ENCODE assay signal across 12 cellular contexts in genomic region chr12:572532-572899, GRCh38.
DNase-seq lines count a peak whose midpoint lies in the region; ATAC-seq and TF ChIP-seq lines count a peak whose summit lies in the region.
"Had no signal": no experiment of that assay in that cellular context is flagged by ENCODE, and none has a peak within 500 bp of the region (broad histone marks: within the 10 kb centered on the region; RNA-seq: fewer than 3 reads in every experiment).

No MANE protein-coding gene starts in this region.

- H3K27ac Mint-ChIP-seq in CD4-positive, CD25-positive, alpha-beta regulatory T cell, result peak overlapping the region in 2 of 3 donors; percentile 72 to 82
- H3K27ac Mint-ChIP-seq in osteocyte (ENCODE audit: unreplicated experiment), result peak overlapping the region; percentile 89
- no peak overlapping the region for H3K27ac Mint-ChIP-seq in stimulated activated memory B cell treated with anti-CD40 and anti-IgM and Interleukin-4, amounts not matched to agents 10 μg/mL and 1 μg/mL and 100 μg/mL, for 72 hours

- no peak overlapping the region for H3K23ac ChIP-seq in IMR-90 (ENCODE audit: low read depth, low read length)

- dilution Hi-C loops in IMR-90 (cut with HindIII; ENCODE audit: low sequenced_read_pairs, unreplicated experiment), result no loop called here

- DNase-seq in CD4-positive, CD25-positive, alpha-beta regulatory T cell, result peak in 1 of 3 donors; percentile 82
- DNase-seq in IMR-90 (peak; percentile 31), breast epithelium (ENCODE audit: low spot score in 2 of 2) (peak in 1 of 2 donors; percentile 25), osteocyte (ENCODE audit: extremely low spot score, unreplicated experiment) (no peak), NCI-H1105 treated with DMSO at 0.1 percent for 48 hours (lab: John Stamatoyannopoulos, UW) (no peak), globus pallidus (ENCODE audit: low spot score) (no peak)
- DNase-seq: NCI-H1694 treated with DMSO at 0.1 percent for 48 hours, SIG-M5 had no signal

- POLR2A ChIA-PET in IMR-90 (lab: Charles Lee; ENCODE audit: unreplicated experiment), result interaction anchor here (0.5 to 0.6 kb wide), 2 partner anchors 30 to 183 kb away, joined by 3 to 9 read pairs; partner anchors contain the start of gene KDM5A

- in situ Hi-C loops in IMR-90 (cut with MboI; ENCODE audit: low sequenced_read_pairs), result loop anchor here (5.0 to 10.0 kb wide), 3 partner anchors 240 to 1012 kb away; no protein-coding TSS in a partner anchor

- H3K36me3 Mint-ChIP-seq in CD4-positive, CD25-positive, alpha-beta regulatory T cell, result no peaks in the 10 kb centered on the region
- peaks cover 2% of the 10 kb centered on the region for H3K36me3 Mint-ChIP-seq in osteocyte (ENCODE audit: unreplicated experiment)
- no peaks in the 10 kb centered on the region for H3K36me3 Mint-ChIP-seq in stimulated activated memory B cell treated with anti-CD40 and anti-IgM and Interleukin-4, amounts not matched to agents 10 μg/mL and 1 μg/mL and 100 μg/mL, for 72 hours

- H2AK5ac ChIP-seq in IMR-90 (ENCODE audit: low read depth, low read length), result peak overlapping the region; percentile 66

- peak overlapping the region; percentile 15 for H2BK5ac ChIP-seq in IMR-90 (ENCODE audit: low read depth, low read length, poor library complexity, severe bottlenecking)

- peaks cover 31% of the 10 kb centered on the region for H3K4me1 ChIP-seq in CD4-positive, CD25-positive, alpha-beta regulatory T cell (ENCODE audit: control insufficient read depth, insufficient read depth, low read length, poor library complexity, severe bottlenecking)
- H3K4me1 ChIP-seq in IMR-90 (ENCODE audit: control insufficient read depth, insufficient read depth, low read length) (peaks cover 17% of the 10 kb centered on the region), breast epithelium (peaks cover 5 to 6% of the 10 kb centered on the region in 2 donors)
- H3K4me1 ChIP-seq: pancreas had no signal

- no peak for TF ChIP-seq POLR2A in IMR-90 (IDR thresholded peaks at IDR 0.05; ENCODE audit: low read depth, low read length)
- no peak for TF ChIP-seq POLR2A in breast epithelium (IDR thresholded peaks at IDR 0.05)

- no peak overlapping the region for H3K14ac ChIP-seq in IMR-90 (replicated peaks; ENCODE audit: low read depth, low read length)

- no peak overlapping the region for H3K27ac ChIP-seq in CD4-positive, CD25-positive, alpha-beta regulatory T cell (ENCODE audit: insufficient read depth, low read length, poor library complexity, severe bottlenecking)
- H3K27ac ChIP-seq in IMR-90 (ENCODE audit: insufficient read depth, low read length) (no peak overlapping the region), breast epithelium (peak overlapping the region; percentile 91 to 97)
- H3K27ac ChIP-seq: pancreas had no signal

- H2AK9ac ChIP-seq in IMR-90 (replicated peaks; ENCODE audit: low read depth, low read length, poor library complexity), result peak overlapping the region; percentile 51

- CTCF ChIA-PET in IMR-90 (lab: Yijun Ruan, JAX), result interaction anchor here (1.6 to 2.7 kb wide), 2 partner anchors 179 to 520 kb away, joined by 6 to 19 read pairs; partner anchors contain the start of gene WNK1

- H3K4me2 ChIP-seq in IMR-90 (ENCODE audit: low read depth, low read length), result no peak overlapping the region

- 0 out of 2 replicates have a peak overlapping the region, but pooled peaks have one; percentile 47 for H4K91ac ChIP-seq in IMR-90 (ENCODE audit: insufficient read depth, low read depth, low read length)

- ATAC-seq in CD4-positive, CD25-positive, alpha-beta regulatory T cell (ENCODE audit: low read depth in 2 of 2), result peak; percentile 26 to 59
- no peak for ATAC-seq in IMR-90 (ENCODE audit: low read depth)
- no peak for ATAC-seq in stimulated activated memory B cell treated with anti-CD40 and anti-IgM and Interleukin-4, amounts not matched to agents 10 μg/mL and 1 μg/mL and 100 μg/mL, for 72 hours
- no peak for ATAC-seq in GM19023 (IDR thresholded peaks at IDR 0.05; ENCODE audit: unreplicated experiment)
- ATAC-seq: pancreas had no signal

- no peak overlapping the region for H3K4me3 ChIP-seq in CD4-positive, CD25-positive, alpha-beta regulatory T cell (ENCODE audit: low read depth, low read length)
- H3K4me3 ChIP-seq in IMR-90 (ENCODE audit: insufficient read depth, low read depth, low read length) (no peak overlapping the region), breast epithelium (no peak overlapping the region)
- H3K4me3 ChIP-seq: dorsolateral prefrontal cortex, pancreas had no signal

- H3K27me3 ChIP-seq in CD4-positive, CD25-positive, alpha-beta regulatory T cell (ENCODE audit: control insufficient read depth, insufficient read depth, low read length), result no peaks in the 10 kb centered on the region
- H3K27me3 ChIP-seq in IMR-90 (ENCODE audit: control insufficient read depth, insufficient read depth, low read length) (no peaks in the 10 kb centered on the region), breast epithelium (no peaks in the 10 kb centered on the region)
- H3K27me3 ChIP-seq: dorsolateral prefrontal cortex, pancreas had no signal

- peak overlapping the region; percentile 77; the same call in 1 of the 2 replicates for H3K4ac ChIP-seq in IMR-90 (ENCODE audit: low read depth, low read length)

- H3K4me1 Mint-ChIP-seq in CD4-positive, CD25-positive, alpha-beta regulatory T cell, result peaks cover 13 to 67% (median 35%) of the 10 kb centered on the region in 4 donors
- H3K4me1 Mint-ChIP-seq in osteocyte (ENCODE audit: unreplicated experiment), result peaks cover 49% of the 10 kb centered on the region
- peaks cover 18% of the 10 kb centered on the region for H3K4me1 Mint-ChIP-seq in stimulated activated memory B cell treated with anti-CD40 and anti-IgM and Interleukin-4, amounts not matched to agents 10 μg/mL and 1 μg/mL and 100 μg/mL, for 72 hours

- no peaks in the 10 kb centered on the region for H3K9me3 ChIP-seq in CD4-positive, CD25-positive, alpha-beta regulatory T cell (ENCODE audit: control insufficient read depth in 2 of 2, low read length in 2 of 2)
- H3K9me3 ChIP-seq in IMR-90 (ENCODE audit: control insufficient read depth, insufficient read depth, low read length), result 0 out of 2 replicates have a peak, but pooled peaks cover 2% of the 10 kb centered on the region
- H3K9me3 ChIP-seq in breast epithelium, result no peaks in the 10 kb centered on the region
- H3K9me3 ChIP-seq: pancreas had no signal

- peak overlapping the region in 1 of 4 donors; percentile 69 for H3K4me3 Mint-ChIP-seq in CD4-positive, CD25-positive, alpha-beta regulatory T cell
- no peak overlapping the region for H3K4me3 Mint-ChIP-seq in osteocyte (ENCODE audit: unreplicated experiment)
- no peak overlapping the region for H3K4me3 Mint-ChIP-seq in stimulated activated memory B cell treated with anti-CD40 and anti-IgM and Interleukin-4, amounts not matched to agents 10 μg/mL and 1 μg/mL and 100 μg/mL, for 72 hours

- peak overlapping the region in 1 of 2 experiments; percentile 22; a peak in 1 of 4 replicates for H4K8ac ChIP-seq in IMR-90 (ENCODE audit: low read depth in 2 of 2, low read length in 2 of 2)

- H3K9ac ChIP-seq in IMR-90 (ENCODE audit: low read depth, low read length), result no peak overlapping the region

- H2BK120ac ChIP-seq in IMR-90 (ENCODE audit: low read depth, low read length), result 0 out of 2 replicates have a peak overlapping the region, but pooled peaks have one; percentile 66

- H3K9me1 ChIP-seq in IMR-90 (ENCODE audit: insufficient read depth, low read length), result peaks cover 19% of the 10 kb centered on the region

- H3K56ac ChIP-seq in IMR-90 (ENCODE audit: extremely low read depth, insufficient read depth, low read length), result no peak overlapping the region

- peaks cover 4% of the 10 kb centered on the region for H3K27me3 Mint-ChIP-seq in CD4-positive, CD25-positive, alpha-beta regulatory T cell
- no peaks in the 10 kb centered on the region for H3K27me3 Mint-ChIP-seq in osteocyte (ENCODE audit: unreplicated experiment)
- H3K27me3 Mint-ChIP-seq in stimulated activated memory B cell treated with anti-CD40 and anti-IgM and Interleukin-4, amounts not matched to agents 10 μg/mL and 1 μg/mL and 100 μg/mL, for 72 hours, result no peaks in the 10 kb centered on the region

- no peak overlapping the region for H2AFZ ChIP-seq in IMR-90 (replicated peaks; ENCODE audit: low read length, poor library complexity)

- no peaks in the 10 kb centered on the region for H4K20me1 ChIP-seq in IMR-90 (ENCODE audit: insufficient read depth, low read length)

- no peaks in the 10 kb centered on the region for H3K36me3 ChIP-seq in CD4-positive, CD25-positive, alpha-beta regulatory T cell (ENCODE audit: control insufficient read depth, insufficient read depth, low read length)
- H3K36me3 ChIP-seq in IMR-90 (ENCODE audit: control insufficient read depth, insufficient read depth, low read length) (no peaks in the 10 kb centered on the region), breast epithelium (no peaks in the 10 kb centered on the region)
- H3K36me3 ChIP-seq: pancreas had no signal

- TF ChIP-seq CTCF in IMR-90 (conservative IDR thresholded peaks at IDR 0.05; ENCODE audit: low read depth, low read length) (no peak), breast epithelium (IDR thresholded peaks at IDR 0.05) (no peak), osteocyte (IDR thresholded peaks at IDR 0.05) (no peak)

- H3K9me3 Mint-ChIP-seq in CD4-positive, CD25-positive, alpha-beta regulatory T cell, result peaks cover 0 to 2% (median 0%) of the 10 kb centered on the region in 7 donors
- no peaks in the 10 kb centered on the region for H3K9me3 Mint-ChIP-seq in osteocyte (ENCODE audit: unreplicated experiment)
- H3K9me3 Mint-ChIP-seq in stimulated activated memory B cell treated with anti-CD40 and anti-IgM and Interleukin-4, amounts not matched to agents 10 μg/mL and 1 μg/mL and 100 μg/mL, for 72 hours, result no peaks in the 10 kb centered on the region

- H3K79me1 ChIP-seq in IMR-90 (ENCODE audit: low read depth in 1 of 2, low read length in 2 of 2), result peaks cover 0 to 17% of the 10 kb centered on the region in 2 experiments; a peak in 2 of 4 replicates

- H4K5ac ChIP-seq in IMR-90 (ENCODE audit: low read depth, low read length), result no peak overlapping the region

- H2BK15ac ChIP-seq in IMR-90 (ENCODE audit: low read depth, low read length), result 0 out of 3 replicates have a peak overlapping the region, but pooled peaks have one; percentile 1

- TF ChIP-seq RAD21 in IMR-90 (IDR thresholded peaks at IDR 0.05; ENCODE audit: low read length), result no peak

- intact Hi-C loops in IMR-90 (cut with micrococcal nuclease) (loop anchor here (5.0 to 10.0 kb wide), 3 partner anchors 282 to 520 kb away; no protein-coding TSS in a partner anchor), breast epithelium (cut with DNase I; ENCODE audit: low total_unique reads) (loop anchor here (5.0 to 10.0 kb wide), 2 partner anchors 182 to 240 kb away; partner anchors contain the start of gene WNK1)

- no peak overlapping the region for H3K18ac ChIP-seq in IMR-90 (ENCODE audit: low read depth, low read length)

- peak overlapping the region; percentile 66 for H2BK20ac ChIP-seq in IMR-90 (ENCODE audit: low read depth, low read length)

- BruUV-seq in IMR-90 (replicated peaks; lab: Mats Ljungman, UMichigan), result no TSS peak

- WGBS in IMR-90 (ENCODE audit: extremely low coverage in 2 of 2, insufficient read length in 1 of 2), 2 experiments, result no CpG with 5 or more reads among the region's 3 CpGs

TF ChIP-seq in IMR-90, 13 proteins besides CTCF, POLR2A, EP300 and RAD21 (continues in another document):
- TF ChIP-seq BHLHE40 (IDR thresholded peaks at IDR 0.05; ENCODE audit: low read depth, low read length) (no peak), FOS (IDR thresholded peaks at IDR 0.05; ENCODE audit: low read depth, low read length) (no peak)

Comparison
In these comparisons a context has a peak if more than half of its experiments do, and no peak if none do; other contexts are left out.
1. ATAC-seq: peak in CD4-positive, CD25-positive, alpha-beta regulatory T cell (2 of 2); none in IMR-90 (single experiment), stimulated activated memory B cell treated with anti-CD40 and anti-IgM and Interleukin-4, amounts not matched to agents 10 μg/mL and 1 μg/mL and 100 μg/mL, for 72 hours (single experiment) and GM19023 (single experiment).
2. H3K27ac ChIP-seq: peak in breast epithelium (2 of 2); none in CD4-positive, CD25-positive, alpha-beta regulatory T cell (single experiment) and IMR-90 (single experiment).